Comparison of ENCODE assay signal across 1 cellular context in the genomic region with DNA sequence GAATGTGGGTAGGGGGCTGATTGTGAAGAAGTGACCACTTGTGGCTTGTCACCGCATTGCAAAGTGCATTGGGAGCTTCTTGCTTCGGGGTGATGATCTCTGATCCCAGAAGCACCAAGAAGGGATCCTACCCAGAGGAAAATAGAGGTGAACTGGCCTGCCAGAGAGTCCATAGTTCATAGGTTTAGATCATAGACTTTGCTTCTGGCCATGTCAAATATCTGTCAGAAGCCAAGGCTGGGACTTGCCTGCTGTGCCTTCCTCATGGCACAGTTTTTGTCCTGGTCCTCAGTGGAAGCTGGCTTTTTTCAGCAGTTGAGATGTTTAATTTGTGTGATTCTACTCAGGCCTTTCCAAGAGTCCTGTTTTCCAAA.
TF ChIP-seq lines count a peak whose summit lies in the region.

No MANE protein-coding gene starts in this region.

TF ChIP-seq in A549, 52 proteins besides CTCF, POLR2A, EP300 and RAD21 (continued from another document):
- TF ChIP-seq, protein P1, sequence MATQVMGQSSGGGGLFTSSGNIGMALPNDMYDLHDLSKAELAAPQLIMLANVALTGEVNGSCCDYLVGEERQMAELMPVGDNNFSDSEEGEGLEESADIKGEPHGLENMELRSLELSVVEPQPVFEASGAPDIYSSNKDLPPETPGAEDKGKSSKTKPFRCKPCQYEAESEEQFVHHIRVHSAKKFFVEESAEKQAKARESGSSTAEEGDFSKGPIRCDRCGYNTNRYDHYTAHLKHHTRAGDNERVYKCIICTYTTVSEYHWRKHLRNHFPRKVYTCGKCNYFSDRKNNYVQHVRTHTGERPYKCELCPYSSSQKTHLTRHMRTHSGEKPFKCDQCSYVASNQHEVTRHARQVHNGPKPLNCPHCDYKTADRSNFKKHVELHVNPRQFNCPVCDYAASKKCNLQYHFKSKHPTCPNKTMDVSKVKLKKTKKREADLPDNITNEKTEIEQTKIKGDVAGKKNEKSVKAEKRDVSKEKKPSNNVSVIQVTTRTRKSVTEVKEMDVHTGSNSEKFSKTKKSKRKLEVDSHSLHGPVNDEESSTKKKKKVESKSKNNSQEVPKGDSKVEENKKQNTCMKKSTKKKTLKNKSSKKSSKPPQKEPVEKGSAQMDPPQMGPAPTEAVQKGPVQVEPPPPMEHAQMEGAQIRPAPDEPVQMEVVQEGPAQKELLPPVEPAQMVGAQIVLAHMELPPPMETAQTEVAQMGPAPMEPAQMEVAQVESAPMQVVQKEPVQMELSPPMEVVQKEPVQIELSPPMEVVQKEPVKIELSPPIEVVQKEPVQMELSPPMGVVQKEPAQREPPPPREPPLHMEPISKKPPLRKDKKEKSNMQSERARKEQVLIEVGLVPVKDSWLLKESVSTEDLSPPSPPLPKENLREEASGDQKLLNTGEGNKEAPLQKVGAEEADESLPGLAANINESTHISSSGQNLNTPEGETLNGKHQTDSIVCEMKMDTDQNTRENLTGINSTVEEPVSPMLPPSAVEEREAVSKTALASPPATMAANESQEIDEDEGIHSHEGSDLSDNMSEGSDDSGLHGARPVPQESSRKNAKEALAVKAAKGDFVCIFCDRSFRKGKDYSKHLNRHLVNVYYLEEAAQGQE (IDR thresholded peaks at IDR 0.05) = no peak
- TF ChIP-seq RFX5 (IDR thresholded peaks at IDR 0.05) (no peak), SREBF2 (IDR thresholded peaks at IDR 0.05) (no peak), JUNB (IDR thresholded peaks at IDR 0.05) (no peak)
